Comparison of ENCODE assay signal across 8 cellular contexts in the genomic region with DNA sequence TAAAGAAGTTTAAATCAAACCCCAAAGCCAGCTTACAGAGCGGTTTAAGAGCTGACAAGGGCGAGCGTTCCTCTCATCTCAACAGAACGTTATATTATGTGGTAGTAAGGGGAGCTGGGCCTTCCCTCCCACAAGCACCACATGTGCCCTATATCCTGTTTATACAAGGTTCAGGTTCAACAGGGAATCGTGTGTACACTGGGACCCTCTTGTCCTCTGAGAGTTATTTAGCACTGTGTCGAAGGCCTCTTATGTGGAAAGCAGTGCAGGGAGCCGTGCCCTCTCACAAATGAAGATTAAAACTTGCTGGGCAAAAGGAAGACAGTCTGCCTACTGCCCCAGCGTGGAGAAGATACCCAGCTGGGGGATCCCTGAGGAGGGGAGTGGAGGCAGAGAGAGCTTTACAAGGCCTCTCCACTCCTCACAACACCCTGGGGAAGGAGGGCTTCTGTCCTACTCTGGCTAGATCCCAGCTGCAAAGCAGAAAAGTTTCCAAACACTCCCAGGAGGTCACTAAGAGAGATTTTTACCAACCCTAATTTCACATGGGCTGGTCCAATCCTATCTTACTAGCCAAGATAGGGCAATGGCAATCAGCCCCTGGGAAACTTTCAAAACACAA. TPM values are rescaled to one million over a fixed set of nuclear protein-coding genes. Genes with fewer than 3 reads are reported as not detected.
DNase-seq lines count a peak whose midpoint lies in the region; ATAC-seq and TF ChIP-seq lines count a peak whose summit lies in the region.

No MANE protein-coding gene starts in this region.

- in situ Hi-C loops in GM23248 (cut with MboI), result no loop called here

- no peaks in the 10 kb centered on the region for H3K27me3 ChIP-seq in GM23248 (replicated peaks; ENCODE audit: insufficient read depth)
- H3K27me3 ChIP-seq in OCI-LY3 (ENCODE audit: low read depth, low read length), result no peaks in the 10 kb centered on the region
- no peaks in the 10 kb centered on the region for H3K27me3 ChIP-seq in effector memory CD4-positive, alpha-beta T cell (replicated peaks; ENCODE audit: control insufficient read depth, insufficient read depth, low read length, poor library complexity, severe bottlenecking)
- H3K27me3 ChIP-seq in neuronal stem cell (ENCODE audit: control insufficient read depth in 3 of 3, insufficient read depth in 3 of 3, low read depth in 1 of 3, low read length in 3 of 3), result no peaks in the 10 kb centered on the region

- no peak overlapping the region for H3K14ac ChIP-seq in neuronal stem cell (ENCODE audit: low read length)

- H4K20me1 ChIP-seq in GM23248 (ENCODE audit: insufficient read depth), result peaks cover 4% of the 10 kb centered on the region; the same call in 1 of the 2 replicates
- H4K20me1 ChIP-seq in OCI-LY3 (ENCODE audit: insufficient read depth, low read length), result peaks cover 68% of the 10 kb centered on the region

- H2BK5ac ChIP-seq in neuronal stem cell (ENCODE audit: low read length), result peak overlapping the region; percentile 94

- peak; percentile 18 for DNase-seq in GM23248
- no peak for DNase-seq in effector memory CD4-positive, alpha-beta T cell
- DNase-seq in neuronal stem cell (ENCODE audit: low spot score), result no peak
- DNase-seq in activated CD8-positive, alpha-beta memory T cell treated with anti-CD3 and anti-CD28 coated beads, Interleukin-2, amount 50 U/mL, for 4 hours, result no peak
- DNase-seq in SIG-M5 treated with dmso at 0.1 percent for 504 hours (lab: John Stamatoyannopoulos, UW; ENCODE audit: unreplicated experiment), result no peak

- H3K23ac ChIP-seq in neuronal stem cell (ENCODE audit: low read depth, low read length, poor library complexity), result no peak overlapping the region

- H3K4ac ChIP-seq in neuronal stem cell (ENCODE audit: low read length), result no peak overlapping the region

- no peak overlapping the region for H3K18ac ChIP-seq in neuronal stem cell (ENCODE audit: low read length)

- H3K4me3 ChIP-seq in GM23248 (peak overlapping the region; percentile 84), OCI-LY3 (ENCODE audit: low read length) (peak overlapping the region; percentile 84), neuronal stem cell (ENCODE audit: low read length in 2 of 2) (peak overlapping the region; percentile 88 to 97)
- H3K4me3 ChIP-seq in effector memory CD4-positive, alpha-beta T cell (ENCODE audit: insufficient read depth, low read depth, low read length, poor library complexity, severe bottlenecking), result peak overlapping the region; percentile 87

- H4K8ac ChIP-seq in neuronal stem cell (ENCODE audit: low read depth, low read length), result no peak overlapping the region

- H3K36me3 ChIP-seq in GM23248 (ENCODE audit: low read depth), result peaks cover 9% of the 10 kb centered on the region; the same call in 1 of the 2 replicates
- H3K36me3 ChIP-seq in OCI-LY3 (replicated peaks; ENCODE audit: low read depth, low read length), result peaks cover 72% of the 10 kb centered on the region
- peaks cover 7% of the 10 kb centered on the region for H3K36me3 ChIP-seq in effector memory CD4-positive, alpha-beta T cell (ENCODE audit: control insufficient read depth, insufficient read depth, low read length)
- H3K36me3 ChIP-seq in neuronal stem cell (replicated peaks in 1 of 2; ENCODE audit: control insufficient read depth in 2 of 2, insufficient read depth in 2 of 2, low read length in 2 of 2), result peaks cover 0 to 43% of the 10 kb centered on the region in 2 donors

- H3K4me1 ChIP-seq in GM23248 (ENCODE audit: insufficient read depth) (peaks cover 34% of the 10 kb centered on the region), OCI-LY3 (ENCODE audit: low read length) (peaks cover 42% of the 10 kb centered on the region), neuronal stem cell (ENCODE audit: control insufficient read depth in 2 of 2, insufficient read depth in 1 of 2, low read depth in 1 of 2, low read length in 2 of 2) (peaks cover 25 to 46% of the 10 kb centered on the region in 2 donors)
- H3K4me1 ChIP-seq in effector memory CD4-positive, alpha-beta T cell (ENCODE audit: control insufficient read depth, insufficient read depth, low read length, poor library complexity, severe bottlenecking), result peaks cover 41% of the 10 kb centered on the region

- H2AK5ac ChIP-seq in neuronal stem cell (ENCODE audit: low read depth, low read length), result no peak overlapping the region

- WGBS in GM23248 (ENCODE audit: low coverage in 1 of 2, low lambda C conversion rate in 2 of 2, missing lambda C conversion rate in 2 of 2), 2 experiments, result 56 to 61% methylated on average over 8 of the region's 8 CpGs
- no CpG with 5 or more reads among the region's 8 CpGs for WGBS in neuronal stem cell (ENCODE audit: extremely low coverage in 2 of 2, insufficient read length in 2 of 2, insufficient replicate concordance in 1 of 2), 2 donors

- no peak for TF ChIP-seq CTCF in OCI-LY3 (IDR thresholded peaks at IDR 0.05; ENCODE audit: low read depth, low read length)

- H3K79me1 ChIP-seq in neuronal stem cell (ENCODE audit: low read depth, low read length), result peaks cover 7% of the 10 kb centered on the region

- H2BK15ac ChIP-seq in neuronal stem cell (ENCODE audit: low read length), result no peak overlapping the region

- peaks cover 20% of the 10 kb centered on the region for H3F3A ChIP-seq in GM23248 (ENCODE audit: insufficient read depth)

- H2AFZ ChIP-seq in GM23248, result peak overlapping the region; percentile 68; the same call in 1 of the 2 replicates
- H2AFZ ChIP-seq in OCI-LY3 (ENCODE audit: low read depth, low read length), result no peak overlapping the region
- H2AFZ ChIP-seq in neuronal stem cell (ENCODE audit: low read length), result no peak overlapping the region

- H3K9ac ChIP-seq in GM23248 (peak overlapping the region; percentile 82), OCI-LY3 (ENCODE audit: low read length) (peak overlapping the region; percentile 92; the same call in 1 of the 2 replicates), neuronal stem cell (ENCODE audit: low read depth, low read length, poor library complexity) (no peak overlapping the region)

- no peaks in the 10 kb centered on the region for H3K9me2 ChIP-seq in GM23248 (ENCODE audit: insufficient read depth)

- H2BK12ac ChIP-seq in neuronal stem cell (ENCODE audit: low read length), result no peak overlapping the region

- H3K79me2 ChIP-seq in GM23248 (ENCODE audit: insufficient read depth) (peaks cover 78% of the 10 kb centered on the region), OCI-LY3 (ENCODE audit: low read length) (peaks cover 79% of the 10 kb centered on the region)

- no peak overlapping the region for H2BK120ac ChIP-seq in neuronal stem cell (ENCODE audit: low read depth, low read length)

- H3K4me2 ChIP-seq in GM23248 (ENCODE audit: unreplicated experiment), result peak overlapping the region; percentile 83
- peak overlapping the region; percentile 89 for H3K4me2 ChIP-seq in OCI-LY3 (ENCODE audit: low read length)
- peak overlapping the region; percentile 94 for H3K4me2 ChIP-seq in neuronal stem cell (ENCODE audit: insufficient read depth, low read length, poor library complexity, severe bottlenecking)

- ATAC-seq in HG03139 (IDR thresholded peaks at IDR 0.05; ENCODE audit: unreplicated experiment), result no peak
- ATAC-seq in GM21576 (IDR thresholded peaks at IDR 0.05; ENCODE audit: unreplicated experiment), result no peak

- H3K9me3 ChIP-seq in GM23248 (ENCODE audit: low read depth) (no peaks in the 10 kb centered on the region), OCI-LY3 (ENCODE audit: insufficient read depth, low read length) (no peaks in the 10 kb centered on the region), neuronal stem cell (replicated peaks in 1 of 2; ENCODE audit: control insufficient read depth in 2 of 2, insufficient read depth in 1 of 2, low read depth in 1 of 2, low read length in 2 of 2) (no peaks in the 10 kb centered on the region)
- H3K9me3 ChIP-seq in effector memory CD4-positive, alpha-beta T cell (ENCODE audit: control insufficient read depth, low read length), result no peaks in the 10 kb centered on the region

- H4K91ac ChIP-seq in neuronal stem cell (ENCODE audit: low read depth, low read length, poor library complexity), result no peak overlapping the region

- H3K27ac ChIP-seq in GM23248, result no peak overlapping the region
- H3K27ac ChIP-seq in OCI-LY3 (ENCODE audit: low read length), result no peak overlapping the region
- H3K27ac ChIP-seq in effector memory CD4-positive, alpha-beta T cell (ENCODE audit: insufficient read depth, low read length, poor library complexity, severe bottlenecking), result peak overlapping the region; percentile 89
- no peak overlapping the region for H3K27ac ChIP-seq in neuronal stem cell (replicated peaks; ENCODE audit: low read length)

RNA-seq across cellular contexts. Expression of gene TLE3, which starts 2.9 kb away (rescaled TPM):
- 25.3 and 37.6 TPM in 2 replicates for total RNA-seq in GM23248 (2014; rRNA removed; shearing (Covaris generic))
- 9.8 and 11.7 TPM in 2 replicates for polyA plus RNA-seq in GM23248 (2016; fragmentation: Nextera tagmentation; extraction: Ambion mirVana)
- polyA plus RNA-seq in neuronal stem cell (2013, experiment 1 of 2), result 27.4 TPM
- polyA plus RNA-seq in neuronal stem cell (2013, experiment 2 of 2), result 29.0 TPM
